20 cellular contexts compared by ENCODE assay signal in genomic region chr2:105959357-105959756, GRCh38.
"Had no signal": no experiment of that assay in that cellular context is flagged by ENCODE, and none has a peak within 500 bp of the region (broad histone marks: within the 10 kb centered on the region; RNA-seq: fewer than 3 reads in every experiment).

No MANE protein-coding gene starts in this region.

- H3K27ac Mint-ChIP-seq: natural killer cell treated with Interleukin-12 subunit alpha and Interleukin-12 subunit beta and Interleukin-15 and Interleukin-18, amount 100 ng/mL, for 72 hours; stimulated activated effector memory CD8-positive, alpha-beta T cell treated with anti-CD3 and anti-CD28 coated beads, Interleukin-12 subunit alpha, Interleukin-12 subunit beta, amount 100 ng/mL, for 72 hours had no signal

- H3K9me3 ChIP-seq: gastrocnemius medialis, heart right ventricle, ovary, tibial nerve, upper lobe of right lung had no signal

- H3K36me3 ChIP-seq: gastrocnemius medialis, heart right ventricle, neural progenitor cell, ovary, right atrium auricular region, tibial nerve, upper lobe of right lung had no signal

- FAIRE-seq: endometrium, islet of Langerhans had no signal

- H3K27me3 Mint-ChIP-seq: stimulated activated naive CD8-positive, alpha-beta T cell treated with anti-CD3 and anti-CD28 coated beads, Interleukin-15, Interleukin-2, amounts not matched to agents 100 ng/mL and 50 ng/mL, for 24 hours had no signal

- H2AFZ ChIP-seq: neural progenitor cell had no signal

- ATAC-seq: esophagus mucosa; gastrocnemius medialis; heart right ventricle; natural killer cell treated with Interleukin-12 subunit alpha and Interleukin-12 subunit beta and Interleukin-15 and Interleukin-18, amount 100 ng/mL, for 72 hours; stimulated activated effector memory CD8-positive, alpha-beta T cell treated with anti-CD3 and anti-CD28 coated beads, Interleukin-12 subunit alpha, Interleukin-12 subunit beta, amount 100 ng/mL, for 72 hours had no signal

- H3K36me3 Mint-ChIP-seq: natural killer cell treated with Interleukin-12 subunit alpha and Interleukin-12 subunit beta and Interleukin-15 and Interleukin-18, amount 100 ng/mL, for 72 hours; stimulated activated effector memory CD8-positive, alpha-beta T cell treated with anti-CD3 and anti-CD28 coated beads, Interleukin-12 subunit alpha, Interleukin-12 subunit beta, amount 100 ng/mL, for 72 hours had no signal

- H3K27ac ChIP-seq: gastrocnemius medialis, heart right ventricle, neural progenitor cell, ovary, right atrium auricular region, upper lobe of right lung had no signal

- DNase-seq: effector memory CD4-positive, alpha-beta T cell; gastrocnemius medialis; heart right ventricle; hypothalamus; kidney glomerular epithelial cell; midbrain; nucleus accumbens; ovary; stimulated activated CD4-positive, alpha-beta T cell treated with anti-CD3 and anti-CD28 coated beads, Interleukin-4, amount 100 ng/mL, for 1 hour; stimulated activated CD8-positive, alpha-beta memory T cell treated with anti-CD3 and anti-CD28 coated beads, Interleukin-4, amount 100 ng/mL, for 48 hours; upper lobe of right lung had no signal

- H3K4me1 ChIP-seq: gastrocnemius medialis, heart right ventricle, right atrium auricular region, tibial nerve, upper lobe of right lung had no signal

- H3K4me2 ChIP-seq: neural progenitor cell had no signal

- H3K27me3 ChIP-seq: gastrocnemius medialis, heart right ventricle, ovary, right atrium auricular region, tibial nerve, upper lobe of right lung had no signal

- H3K4me3 Mint-ChIP-seq: natural killer cell treated with Interleukin-12 subunit alpha and Interleukin-12 subunit beta and Interleukin-15 and Interleukin-18, amount 100 ng/mL, for 72 hours; stimulated activated effector memory CD8-positive, alpha-beta T cell treated with anti-CD3 and anti-CD28 coated beads, Interleukin-12 subunit alpha, Interleukin-12 subunit beta, amount 100 ng/mL, for 72 hours; stimulated activated naive CD8-positive, alpha-beta T cell treated with anti-CD3 and anti-CD28 coated beads, Interleukin-15, Interleukin-2, amounts not matched to agents 100 ng/mL and 50 ng/mL, for 24 hours had no signal

- H3K4me3 ChIP-seq: gastrocnemius medialis, heart right ventricle, neural progenitor cell, ovary, right atrium auricular region, tibial nerve, upper lobe of right lung had no signal

- H3K9ac ChIP-seq: neural progenitor cell had no signal

- H3K4me1 Mint-ChIP-seq: stimulated activated effector memory CD8-positive, alpha-beta T cell treated with anti-CD3 and anti-CD28 coated beads, Interleukin-12 subunit alpha, Interleukin-12 subunit beta, amount 100 ng/mL, for 72 hours had no signal
